In the genomic region with DNA sequence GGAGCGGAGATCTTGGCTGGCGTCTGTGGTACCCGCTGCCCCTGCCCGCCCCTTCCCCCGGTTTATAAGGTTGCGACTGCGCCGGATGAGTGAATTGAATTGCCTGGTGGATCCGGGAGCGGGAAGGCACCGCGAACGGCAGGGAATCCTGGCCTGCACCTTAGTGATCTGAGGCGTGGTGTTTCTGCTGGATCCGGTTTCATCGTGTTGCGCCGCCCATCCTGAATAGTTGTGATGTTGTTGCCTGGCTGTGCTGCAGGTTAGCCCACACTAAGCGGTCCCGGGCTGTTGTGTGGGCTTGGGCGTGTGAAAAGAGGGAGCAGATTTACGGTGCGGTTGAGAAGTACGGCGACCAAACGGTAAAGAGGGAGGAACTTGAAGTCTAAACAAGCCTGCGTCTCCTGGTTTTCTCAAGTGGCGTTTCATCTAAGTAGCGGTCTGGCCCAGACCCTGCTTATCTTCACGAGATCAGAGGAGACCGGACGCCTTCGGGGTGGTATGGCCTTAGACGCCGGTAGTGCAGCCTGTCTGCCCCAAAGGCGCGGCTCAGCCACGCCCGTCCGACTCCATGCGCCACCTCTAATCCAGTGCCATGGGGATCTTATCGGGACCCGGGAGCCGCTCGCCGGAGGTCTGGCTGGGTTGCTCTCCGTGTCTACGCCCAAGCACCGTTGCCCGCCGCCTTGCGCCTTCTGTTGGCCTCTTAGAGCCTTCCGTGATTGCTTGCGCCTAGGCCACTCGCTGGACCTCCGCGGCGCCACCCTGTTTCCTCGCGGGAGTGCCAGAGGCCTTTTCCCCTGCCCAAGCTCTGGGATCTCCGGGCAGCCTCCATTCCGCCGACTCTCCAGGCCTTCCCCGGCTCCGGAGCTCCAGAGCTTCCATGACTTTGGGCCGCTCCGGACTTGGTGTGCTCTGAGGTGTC, we compare ENCODE assay signal across 8 cellular contexts.
DNase-seq lines count a peak whose midpoint lies in the region; ATAC-seq, FAIRE-seq and TF ChIP-seq lines count a peak whose summit lies in the region.

No MANE protein-coding gene starts in this region.

- H3K27ac ChIP-seq in DND-41 (ENCODE audit: low read length): no peak overlapping the region
- H3K27ac ChIP-seq in RWPE1: peak overlapping the region; percentile 94

- POLR2A ChIA-PET in RWPE1 (lab: Yijun Ruan, JAX; ENCODE audit: low non-redundant PET): no interaction called here

- peak overlapping the region; percentile 81 for H2AFZ ChIP-seq in DND-41 (ENCODE audit: low read depth, low read length)

- peaks cover 19% of the 10 kb centered on the region for H3K4me1 ChIP-seq in DND-41 (ENCODE audit: insufficient read depth, low read length)

- no peaks in the 10 kb centered on the region for H3K9me3 ChIP-seq in DND-41 (ENCODE audit: insufficient read depth, low read length, severe bottlenecking)

- CTCF ChIA-PET in RWPE1 (lab: Yijun Ruan, JAX): interaction anchor here (0.6 kb wide), 1 partner anchor 17 kb away, joined by 4 read pairs; no protein-coding TSS in a partner anchor

- no peaks in the 10 kb centered on the region for H3K79me2 ChIP-seq in DND-41 (ENCODE audit: insufficient read depth, low read length)

- peak overlapping the region; percentile 42; the same call in 1 of the 2 replicates for H3K9ac ChIP-seq in DND-41 (ENCODE audit: low read depth, low read length)

- H4K20me1 ChIP-seq in DND-41 (ENCODE audit: insufficient read depth, low read length): peaks cover 10% of the 10 kb centered on the region

- H3K36me3 ChIP-seq in DND-41 (ENCODE audit: insufficient read depth, low read length) (no peaks in the 10 kb centered on the region), bronchial epithelial cell (ENCODE audit: control insufficient read depth, insufficient read depth, low read length) (no peaks in the 10 kb centered on the region)

- FAIRE-seq in bronchial epithelial cell (lab: Jason Lieb, UNC): no peak

- peak overlapping the region; percentile 73 for H3K4me2 ChIP-seq in DND-41 (ENCODE audit: insufficient read depth, low read length)

- H3K4me3 ChIP-seq in DND-41 (ENCODE audit: low read depth in 1 of 2, low read length in 2 of 2): peak overlapping the region; percentile 18 to 64; a peak in 3 of 4 replicates
- peak overlapping the region; percentile 81 for H3K4me3 ChIP-seq in Jurkat, Clone E6-1 (ENCODE audit: low read length)
- H3K4me3 ChIP-seq in bronchial epithelial cell (ENCODE audit: low read depth, low read length): peak overlapping the region; percentile 52

- ATAC-seq in DND-41 (ENCODE audit: insufficient read depth, low read depth) (peak; percentile 41), HG02938 (IDR thresholded peaks at IDR 0.05; ENCODE audit: unreplicated experiment) (no peak), HG03521 (IDR thresholded peaks at IDR 0.05; ENCODE audit: unreplicated experiment) (no peak)
- peak; percentile 38 for ATAC-seq in stimulated activated naive CD8-positive, alpha-beta T cell treated with anti-CD3 and anti-CD28 coated beads, Interleukin-15, Interleukin-2, amounts not matched to agents 100 U/mL and 50 U/mL, for 24 hours

- DNase-seq in DND-41 (peak; percentile 27), RWPE1 (ENCODE audit: low spot score) (peak; percentile 50), bronchial epithelial cell (ENCODE audit: low read depth) (peak; percentile 66), left kidney (ENCODE audit: low read depth, low spot score) (peak; percentile 81)
- peak; percentile 44 for DNase-seq in Jurkat, Clone E6-1 (ENCODE audit: low read depth, low spot score)
- DNase-seq in stimulated activated naive CD8-positive, alpha-beta T cell treated with anti-CD3 and anti-CD28 coated beads, Interleukin-15, Interleukin-2, amounts not matched to agents 100 U/mL and 50 U/mL, for 24 hours: peak; percentile 21

- H3K27me3 ChIP-seq in DND-41 (ENCODE audit: insufficient read depth, low read length, poor library complexity) (peaks cover 34% of the 10 kb centered on the region), bronchial epithelial cell (ENCODE audit: control insufficient read depth, insufficient read depth, low read length) (no peaks in the 10 kb centered on the region)

- TF ChIP-seq CTCF in DND-41 (IDR thresholded peaks at IDR 0.05; ENCODE audit: borderline replicate concordance, extremely low read depth, low read length, poor library complexity, severe bottlenecking) (no peak), RWPE1 (conservative IDR thresholded peaks at IDR 0.05; ENCODE audit: low read depth) (no peak), bronchial epithelial cell (IDR thresholded peaks at IDR 0.05; ENCODE audit: insufficient read depth, low read length, severe bottlenecking) (no peak)

Comparison
In these comparisons a context has a peak if more than half of its experiments do, and no peak if none do; other contexts are left out.
1. ATAC-seq: peak in DND-41 (single experiment) and stimulated activated naive CD8-positive, alpha-beta T cell treated with anti-CD3 and anti-CD28 coated beads, Interleukin-15, Interleukin-2, amounts not matched to agents 100 U/mL and 50 U/mL, for 24 hours (single experiment); none in HG02938 (single experiment) and HG03521 (single experiment).
2. DNase-seq: peak in every context shown above with its lines; median percentile 81 in left kidney; 66 in bronchial epithelial cell; 50 in RWPE1; 44 in Jurkat, Clone E6-1; 27 in DND-41; 21 in stimulated activated naive CD8-positive, alpha-beta T cell treated with anti-CD3 and anti-CD28 coated beads, Interleukin-15, Interleukin-2, amounts not matched to agents 100 U/mL and 50 U/mL, for 24 hours.
3. Peak in every context shown above with its lines, with median percentiles within 50 percentile points of each other: H3K4me3 ChIP-seq.